8 cellular contexts compared by ENCODE assay signal in genomic region chr4:158074851-158075250, GRCh38.
"Had no signal": no experiment of that assay in that cellular context is flagged by ENCODE, and none has a peak within 500 bp of the region (broad histone marks: within the 10 kb centered on the region; RNA-seq: fewer than 3 reads in every experiment).

No MANE protein-coding gene starts in this region.

- H3K4me3 ChIP-seq: GM23248, K562 had no signal

- FAIRE-seq: HTR-8/SVneo, K562 had no signal

- H2AFZ ChIP-seq: GM23248 had no signal

- H3K9ac ChIP-seq: GM23248 had no signal

- DNase-seq: GM23248, GOT3, H9, HCEC 1CT, IMR-90, KG1 had no signal

- H3K27ac ChIP-seq: GM23248 had no signal
